Comparison of ENCODE assay signal across 9 cellular contexts in the genomic region with DNA sequence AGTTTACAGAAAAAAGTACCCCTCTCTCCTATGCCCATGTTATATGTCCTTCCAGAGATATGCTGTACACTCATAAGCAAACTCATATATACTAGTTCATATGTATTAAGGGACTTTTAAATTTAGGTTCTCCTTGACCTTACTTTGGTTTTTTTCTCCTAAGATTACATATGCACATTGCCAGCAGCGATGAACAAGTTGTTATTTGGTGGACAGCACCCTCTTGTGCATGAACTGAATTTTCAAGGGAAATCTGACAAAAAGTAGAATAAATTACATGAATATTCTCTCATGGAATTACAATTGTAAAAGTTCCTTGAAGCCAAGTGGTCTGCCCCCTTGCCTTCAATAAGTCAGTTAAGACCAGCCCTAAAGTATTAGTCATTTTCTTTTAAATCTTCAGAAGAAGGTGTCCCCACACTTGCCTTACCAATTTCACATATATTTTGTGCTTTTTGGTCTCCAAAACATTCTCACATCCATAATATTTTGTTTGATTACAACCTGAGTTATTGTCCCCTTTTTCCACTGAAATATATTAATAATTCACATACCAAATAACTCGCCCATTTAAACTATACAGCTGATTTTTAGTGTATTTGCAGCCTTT. TPM values are rescaled to one million over a fixed set of nuclear protein-coding genes. Genes with fewer than 3 reads are reported as not detected.
DNase-seq lines count a peak whose midpoint lies in the region; ATAC-seq, FAIRE-seq and TF ChIP-seq lines count a peak whose summit lies in the region.
"Had no signal": no experiment of that assay in that cellular context is flagged by ENCODE, and none has a peak within 500 bp of the region (broad histone marks: within the 10 kb centered on the region; RNA-seq: fewer than 3 reads in every experiment).

No MANE protein-coding gene starts in this region.

- POLR2A ChIA-PET in A549 (lab: Yijun Ruan, JAX) = no interaction called here
- POLR2A ChIA-PET in RWPE1 (lab: Yijun Ruan, JAX; ENCODE audit: low non-redundant PET) = no interaction called here

- TF ChIP-seq EP300 in A549 (IDR thresholded peaks at IDR 0.05) = no peak

- H3K27me3 ChIP-seq in neutrophil = no peaks in the 10 kb centered on the region

- TF ChIP-seq RAD21 in A549 (conservative IDR thresholded peaks at IDR 0.05 in 1 of 2, IDR thresholded peaks at IDR 0.05 in 1 of 2) = peak; percentile 63 to 73; a peak in 4 of 5 replicates

- 5% methylated on average over 2 of the region's 2 CpGs for WGBS in A549 (ENCODE audit: missing lambda C conversion rate)

- H3K4me2 ChIP-seq in A549 = no peak overlapping the region

- no peak for TF ChIP-seq POLR2A in A549 (IDR thresholded peaks at IDR 0.05; ENCODE audit: low read length)

- no peak for FAIRE-seq in A549 (lab: Jason Lieb, UNC)

- CTCF ChIA-PET in A549 (lab: Yijun Ruan, JAX) (interaction anchor here (0.8 kb wide), 1 partner anchor 11 kb away, joined by 3 read pairs; no protein-coding TSS in a partner anchor), RWPE1 (lab: Yijun Ruan, JAX) (no interaction called here)

- H3K9me3 ChIP-seq in A549 = no peaks in the 10 kb centered on the region
- H3K9me3 ChIP-seq in neutrophil = no peaks in the 10 kb centered on the region

- H3K4me1 ChIP-seq in A549 (no peaks in the 10 kb centered on the region), neutrophil (ENCODE audit: control insufficient read depth in 1 of 2, insufficient read depth in 1 of 2, low read depth in 1 of 2, low read length in 1 of 2) (no peaks in the 10 kb centered on the region)

- no peak overlapping the region for H3K4me3 ChIP-seq in A549
- no peak overlapping the region for H3K4me3 ChIP-seq in fibroblast of pulmonary artery (replicated peaks; ENCODE audit: low read depth, low read length)
- no peak overlapping the region for H3K4me3 ChIP-seq in neutrophil (ENCODE audit: low read depth in 1 of 2, low read length in 1 of 2)

- peak; percentile 59 for TF ChIP-seq CTCF in A549 (IDR thresholded peaks at IDR 0.05)
- TF ChIP-seq CTCF in GM12872 (IDR thresholded peaks at IDR 0.05; ENCODE audit: insufficient read depth, low read depth, low read length) = peak; percentile 37; the same call in 2 of the 3 replicates
- peak; percentile 64 for TF ChIP-seq CTCF in RWPE1 (conservative IDR thresholded peaks at IDR 0.05; ENCODE audit: low read depth)
- peak; percentile 66 for TF ChIP-seq CTCF in fibroblast of pulmonary artery (IDR thresholded peaks at IDR 0.05; ENCODE audit: low read length, missing control alignments)
- peak; percentile 25 for TF ChIP-seq CTCF in neutrophil (IDR thresholded peaks at IDR 0.05)

- no peaks in the 10 kb centered on the region for H3K36me3 ChIP-seq in neutrophil

- DNase-seq in A549 (ENCODE audit: low read depth in 1 of 2, low spot score in 1 of 2) (peak; percentile 9 to 47), RWPE1 (ENCODE audit: low spot score) (peak; percentile 49), fibroblast of pulmonary artery (ENCODE audit: low read depth) (peak; percentile 79), activated gamma-delta T cell (lab: John Stamatoyannopoulos, UW) (no peak)

- H3K27ac ChIP-seq in A549 (no peak overlapping the region), RWPE1 (no peak overlapping the region), neutrophil (no peak overlapping the region)
- H3K27ac ChIP-seq: epithelial cell of prostate had no signal

- ATAC-seq in A549 = peak in 1 of 2 experiments; percentile 24; a peak in 1 of 6 replicates
- peak; percentile 77 for ATAC-seq in HG03280 (IDR thresholded peaks at IDR 0.05; ENCODE audit: unreplicated experiment)
- ATAC-seq in GM18502 (IDR thresholded peaks at IDR 0.05; ENCODE audit: poor library complexity, unreplicated experiment) = no peak

TF ChIP-seq in A549, 52 proteins besides CTCF, POLR2A, EP300 and RAD21:
- TF ChIP-seq, protein P1, sequence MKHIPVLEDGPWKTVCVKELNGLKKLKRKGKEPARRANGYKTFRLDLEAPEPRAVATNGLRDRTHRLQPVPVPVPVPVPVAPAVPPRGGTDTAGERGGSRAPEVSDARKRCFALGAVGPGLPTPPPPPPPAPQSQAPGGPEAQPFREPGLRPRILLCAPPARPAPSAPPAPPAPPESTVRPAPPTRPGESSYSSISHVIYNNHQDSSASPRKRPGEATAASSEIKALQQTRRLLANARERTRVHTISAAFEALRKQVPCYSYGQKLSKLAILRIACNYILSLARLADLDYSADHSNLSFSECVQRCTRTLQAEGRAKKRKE (CRISPR knock-in tag; IDR thresholded peaks at IDR 0.05; ENCODE audit: low read depth) = no peak
- peak; percentile 62 for TF ChIP-seq SMC3 (IDR thresholded peaks at IDR 0.05)
- TF ChIP-seq PHF8 (IDR thresholded peaks at IDR 0.05; ENCODE audit: borderline replicate concordance, low read depth) = no peak

RNA-seq across cellular contexts. Expression of a gene that starts 30.6 kb away (rescaled TPM):
- polyA plus RNA-seq in A549 (2011; rRNA removed) = 19.2 and 22.2 TPM in 2 replicates
- 5.5 and 5.7 TPM in 2 replicates for polyA plus RNA-seq in A549 (2012; cell fraction: cytosol; rRNA removed)
- polyA plus RNA-seq in A549 (2012; cell fraction: nucleus; rRNA removed) = 6.6 and 7.0 TPM in 2 replicates
- polyA plus RNA-seq in A549 (2017; fragmentation: RNase III; extraction: RNeasy Plus Mini Kit Qiagen cat#74134 plus additional on column Dnase treatment) = 30.2 to 35.1 TPM (median 33.4 TPM) in 3 replicates
- 13.3 and 13.9 TPM in 2 replicates for polyA minus RNA-seq in A549 (2011; rRNA and poly(A)+ RNA removed)
